In the genomic region with DNA sequence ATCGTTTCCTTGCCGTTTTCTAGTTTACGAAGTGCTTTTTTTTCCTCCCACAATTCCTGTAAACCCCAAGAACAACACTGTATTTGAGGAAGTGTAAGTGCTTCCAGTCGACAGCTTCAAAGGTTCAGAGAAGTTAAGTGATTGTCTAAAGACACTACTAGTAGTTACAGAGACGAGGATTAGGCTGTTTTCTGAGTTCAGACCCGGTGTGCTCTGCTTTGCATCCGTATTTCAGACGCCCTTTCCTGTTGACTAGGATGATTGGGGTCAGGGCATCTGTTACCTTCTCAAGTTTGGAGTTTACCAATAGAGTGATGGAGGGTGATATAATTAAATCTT, we compare ENCODE assay signal across 8 cellular contexts. TPM values are rescaled to one million over a fixed set of nuclear protein-coding genes. Genes with fewer than 3 reads are reported as not detected.
A peak's percentile ranks its signal among the peaks of the same experiment; 100 is the strongest.
DNase-seq lines count a peak whose midpoint lies in the region; ATAC-seq and TF ChIP-seq lines count a peak whose summit lies in the region.

No MANE protein-coding gene starts in this region.

- TF ChIP-seq CTCF in GM12865 (IDR thresholded peaks at IDR 0.05; ENCODE audit: insufficient read depth, low read depth, low read length, missing control alignments) (no peak), RWPE2 (IDR thresholded peaks at IDR 0.05; ENCODE audit: poor library complexity, severe bottlenecking) (no peak), esophagus muscularis mucosa (IDR thresholded peaks at IDR 0.05) (no peak)

- TF ChIP-seq EP300 in esophagus muscularis mucosa (IDR thresholded peaks at IDR 0.05), result no peak

- H3K9ac ChIP-seq in rectal smooth muscle tissue (ENCODE audit: low read length), result no peak overlapping the region

- H3K27me3 ChIP-seq in RWPE2 (ENCODE audit: insufficient read depth, poor library complexity, severe bottlenecking) (no peaks in the 10 kb centered on the region), esophagus muscularis mucosa (peaks cover 0 to 5% (median 0%) of the 10 kb centered on the region in 4 donors), rectal smooth muscle tissue (ENCODE audit: control insufficient read depth, insufficient read depth, low read length) (no peaks in the 10 kb centered on the region)

- ATAC-seq in RWPE2 (ENCODE audit: low read depth) (no peak), HG03095 (IDR thresholded peaks at IDR 0.05; ENCODE audit: unreplicated experiment) (no peak)

- H3K27ac ChIP-seq in RWPE2 (ENCODE audit: poor library complexity, severe bottlenecking) (peak overlapping the region; percentile 32), esophagus muscularis mucosa (replicated peaks in 1 of 4) (peak overlapping the region; percentile 86 to 91 (median 88)), rectal smooth muscle tissue (ENCODE audit: low read depth, low read length) (peak overlapping the region; percentile 92)

- H3K4me1 ChIP-seq in RWPE2 (ENCODE audit: insufficient read depth, poor library complexity, severe bottlenecking) (peaks cover 4% of the 10 kb centered on the region), esophagus muscularis mucosa (peaks cover 15 to 28% (median 19%) of the 10 kb centered on the region in 4 donors), rectal smooth muscle tissue (ENCODE audit: control insufficient read depth, insufficient read depth, low read length) (peaks cover 2% of the 10 kb centered on the region)

- WGBS in esophagus muscularis mucosa, result 0% methylated on average over 8 of the region's 8 CpGs

- DNase-seq in GM12865 (ENCODE audit: low read depth), result no peak
- no peak for DNase-seq in RWPE2 (ENCODE audit: low spot score)
- no peak for DNase-seq in esophagus muscularis mucosa (ENCODE audit: extremely low spot score)
- no peak for DNase-seq in HuH-7.5 (ENCODE audit: low spot score)
- DNase-seq in NCI-H187 treated with DMSO at 0.1 percent for 48 hours (lab: John Stamatoyannopoulos, UW), result no peak
- no peak for DNase-seq in HK-2 (ENCODE audit: unreplicated experiment)

- H3K36me3 ChIP-seq in RWPE2 (ENCODE audit: low read depth) (peaks cover 38% of the 10 kb centered on the region), esophagus muscularis mucosa (peaks cover 25 to 43% (median 35%) of the 10 kb centered on the region in 4 donors), rectal smooth muscle tissue (ENCODE audit: control insufficient read depth, insufficient read depth, low read length) (peaks cover 8% of the 10 kb centered on the region)

- intact Hi-C loops in esophagus muscularis mucosa (cut with DNase I), result no loop called here

- no peaks in the 10 kb centered on the region for H3K9me3 ChIP-seq in RWPE2 (ENCODE audit: severe bottlenecking)
- H3K9me3 ChIP-seq in esophagus muscularis mucosa, result no peaks in the 10 kb centered on the region

- H3K4me3 ChIP-seq in GM12865 (ENCODE audit: low read depth, low read length), result peak overlapping the region; percentile 92
- H3K4me3 ChIP-seq in RWPE2 (ENCODE audit: severe bottlenecking), result peak overlapping the region; percentile 65
- peak overlapping the region; percentile 54 to 68 (median 64) for H3K4me3 ChIP-seq in esophagus muscularis mucosa
- peak overlapping the region; percentile 76 for H3K4me3 ChIP-seq in rectal smooth muscle tissue (ENCODE audit: low read length)

- no peak for TF ChIP-seq POLR2A in esophagus muscularis mucosa (IDR thresholded peaks at IDR 0.05; ENCODE audit: low read depth)

RNA-seq across cellular contexts. Expression of a gene that starts 0.4 kb away (rescaled TPM):
- total RNA-seq in esophagus muscularis mucosa, result 10 to 100 TPM in 3 of 4 donors, 1 to 10 TPM in 1; 8.3 to 18.1 (median 14.7) TPM

RNA-seq across cellular contexts. Expression of a gene that starts 8.3 kb away (rescaled TPM):
- 1 to 10 TPM in 2 of 4 donors, under 1 TPM in 2; 0.50 to 2.5 (median 1.0) TPM for total RNA-seq in esophagus muscularis mucosa

RNA-seq across cellular contexts. Expression of a gene that starts 9.9 kb away (rescaled TPM):
- total RNA-seq in esophagus muscularis mucosa, result 10 to 100 TPM; 36.5 to 57.7 (median 47.8) TPM

RNA-seq across cellular contexts. Expression of a gene that starts 54.0 kb away (rescaled TPM):
- total RNA-seq in esophagus muscularis mucosa, result 10 to 100 TPM in 3 of 4 donors, 1 to 10 TPM in 1; 5.8 to 26.1 (median 11.8) TPM

RNA-seq across cellular contexts. Expression of a gene that starts 54.4 kb away (rescaled TPM):
- 10 to 100 TPM; 31.1 to 52.8 (median 46.1) TPM for total RNA-seq in esophagus muscularis mucosa

Comparison
In these comparisons a context has a peak if more than half of its experiments do, and no peak if none do; other contexts are left out.
1. H3K27ac ChIP-seq: peak in every context shown above with its lines; median percentile 92 in rectal smooth muscle tissue; 88 in esophagus muscularis mucosa; 32 in RWPE2.